Comparison of ENCODE assay signal across 16 cellular contexts in the genomic region with DNA sequence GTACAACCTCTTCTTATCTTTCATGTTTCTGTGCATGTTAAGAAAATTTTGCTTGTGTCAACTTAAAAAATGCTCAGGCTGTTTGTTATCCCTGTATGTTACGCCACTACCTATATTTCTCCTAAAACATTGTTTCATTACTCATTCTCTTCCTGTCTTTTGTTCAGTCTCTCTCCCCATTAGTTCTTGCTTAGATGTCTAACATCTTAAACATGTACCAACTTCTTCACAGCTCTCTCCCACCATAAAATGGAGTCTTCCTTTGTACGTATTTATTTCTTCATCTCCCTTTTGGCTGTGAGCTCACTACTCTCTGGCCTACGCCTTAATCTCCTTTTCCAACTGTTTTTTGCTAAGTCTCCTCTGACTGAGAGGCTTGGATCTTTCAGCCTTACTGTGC. TPM values are rescaled to one million over a fixed set of nuclear protein-coding genes. Genes with fewer than 3 reads are reported as not detected.
DNase-seq lines count a peak whose midpoint lies in the region; ATAC-seq and TF ChIP-seq lines count a peak whose summit lies in the region.
"Had no signal": no experiment of that assay in that cellular context is flagged by ENCODE, and none has a peak within 500 bp of the region (broad histone marks: within the 10 kb centered on the region; RNA-seq: fewer than 3 reads in every experiment).

No MANE protein-coding gene starts in this region.

- no peak overlapping the region for H3K4ac ChIP-seq in mesendoderm (ENCODE audit: low read depth, low read length)

- WGBS in suprapubic skin, result 83% methylated on average over 3 of the region's 3 CpGs
- no CpG with 5 or more reads among the region's 3 CpGs for WGBS in mesendoderm (ENCODE audit: extremely low coverage, insufficient coverage, low lambda C conversion rate)

- TF ChIP-seq POLR2A in breast epithelium (IDR thresholded peaks at IDR 0.05) (no peak), suprapubic skin (IDR thresholded peaks at IDR 0.05) (no peak)

- H3K56ac ChIP-seq in mesendoderm (ENCODE audit: low read length), result no peak overlapping the region

- H3K79me2 ChIP-seq in mesendoderm (ENCODE audit: control insufficient read depth, insufficient read depth, low read length), result no peaks in the 10 kb centered on the region

- no peak overlapping the region for H4K8ac ChIP-seq in mesendoderm (ENCODE audit: low read depth, low read length)

- H3K4me3 Mint-ChIP-seq in MCF 10A (ENCODE audit: unreplicated experiment), result no peak overlapping the region
- H3K4me3 Mint-ChIP-seq: CD4-positive, alpha-beta T cell had no signal

- no peak for TF ChIP-seq EP300 in suprapubic skin (IDR thresholded peaks at IDR 0.05)

- peaks cover 7% of the 10 kb centered on the region for H3K4me1 Mint-ChIP-seq in MCF 10A (ENCODE audit: insufficient read depth, unreplicated experiment)

- no peaks in the 10 kb centered on the region for H3K9me3 Mint-ChIP-seq in MCF 10A (ENCODE audit: unreplicated experiment)

- ATAC-seq in foreskin keratinocyte, result peak; percentile 26

- no TSS peak for BruUV-seq in MCF 10A (replicated peaks; lab: Mats Ljungman, UMichigan)

- no peak overlapping the region for H2BK5ac ChIP-seq in mesendoderm (ENCODE audit: low read length)

- H3K27ac ChIP-seq in breast epithelium, result no peak overlapping the region
- peak overlapping the region; percentile 55 for H3K27ac ChIP-seq in brain microvascular endothelial cell
- H3K27ac ChIP-seq in foreskin keratinocyte, result peak overlapping the region; percentile 72
- H3K27ac ChIP-seq in suprapubic skin, result peak overlapping the region; percentile 1
- H3K27ac ChIP-seq in mesendoderm (ENCODE audit: low read depth, low read length), result no peak overlapping the region
- H3K27ac ChIP-seq: SJCRH30 had no signal

- H3K79me1 ChIP-seq in mesendoderm (ENCODE audit: low read length), result no peaks in the 10 kb centered on the region

- no peaks in the 10 kb centered on the region for H3K36me3 Mint-ChIP-seq in MCF 10A (ENCODE audit: insufficient read depth, unreplicated experiment)

- H3K4me1 ChIP-seq in breast epithelium (no peaks in the 10 kb centered on the region), foreskin keratinocyte (peaks cover 52% of the 10 kb centered on the region), suprapubic skin (no peaks in the 10 kb centered on the region), mesendoderm (ENCODE audit: control insufficient read depth, low read depth, low read length) (no peaks in the 10 kb centered on the region)

- H2AK5ac ChIP-seq in mesendoderm (ENCODE audit: low read length), result no peak overlapping the region

- no peak overlapping the region for H2BK120ac ChIP-seq in mesendoderm (ENCODE audit: low read depth, low read length)

- peak; percentile 43 for DNase-seq in MCF 10A (ENCODE audit: unreplicated experiment)
- no peak for DNase-seq in breast epithelium (ENCODE audit: low spot score in 2 of 2)
- no peak for DNase-seq in brain microvascular endothelial cell
- DNase-seq in foreskin keratinocyte, result peak; percentile 68 to 85
- DNase-seq in suprapubic skin (ENCODE audit: low spot score in 2 of 2), result no peak
- no peak for DNase-seq in DMS53 treated with DMSO at 0.1 percent for 48 hours (lab: John Stamatoyannopoulos, UW; ENCODE audit: unreplicated experiment)
- no peak for DNase-seq in mesendoderm
- DNase-seq in C1 segment of cervical spinal cord (lab: John Stamatoyannopoulos, UW), result no peak
- DNase-seq: CD4-positive, alpha-beta T cell; DMS79 treated with DMSO at 0.1 percent for 48 hours; NCI-H1092 treated with DMSO at 0.1 percent for 48 hours; NCI-H1694 treated with DMSO at 0.1 percent for 48 hours; NCI-H2171; NCI-H446 treated with DMSO at 0.1 percent for 48 hours; NCI-H748 treated with DMSO at 0.1 percent for 48 hours; SJCRH30 had no signal

- H3K27me3 Mint-ChIP-seq in MCF 10A (ENCODE audit: insufficient read depth, unreplicated experiment), result no peaks in the 10 kb centered on the region
- H3K27me3 Mint-ChIP-seq: CD4-positive, alpha-beta T cell had no signal

- no peak overlapping the region for H4K5ac ChIP-seq in mesendoderm (ENCODE audit: low read length)

- H2BK15ac ChIP-seq in mesendoderm (replicated peaks; ENCODE audit: low read depth), result no peak overlapping the region

- H3K9me3 ChIP-seq in breast epithelium, result no peaks in the 10 kb centered on the region
- H3K9me3 ChIP-seq in suprapubic skin, result no peaks in the 10 kb centered on the region
- H3K9me3 ChIP-seq: SJCRH30 had no signal

- no peak overlapping the region for H3K23ac ChIP-seq in mesendoderm (ENCODE audit: low read length)

- H3K9ac ChIP-seq in mesendoderm (ENCODE audit: low read length), result no peak overlapping the region

- H3K27ac Mint-ChIP-seq in MCF 10A (ENCODE audit: low read depth, unreplicated experiment), result no peak overlapping the region
- H3K27ac Mint-ChIP-seq: CD4-positive, alpha-beta T cell had no signal

- TF ChIP-seq CTCF in MCF 10A (IDR thresholded peaks at IDR 0.05; ENCODE audit: unreplicated experiment), result no peak
- no peak for TF ChIP-seq CTCF in breast epithelium (IDR thresholded peaks at IDR 0.05)
- no peak for TF ChIP-seq CTCF in brain microvascular endothelial cell (IDR thresholded peaks at IDR 0.05; ENCODE audit: low read depth, low read length, missing control alignments)
- TF ChIP-seq CTCF in foreskin keratinocyte (conservative IDR thresholded peaks at IDR 0.05), result no peak
- no peak for TF ChIP-seq CTCF in suprapubic skin (IDR thresholded peaks at IDR 0.05)

- POLR2A ChIA-PET in MCF 10A (lab: Yijun Ruan, JAX), result interaction anchor here (0.7 to 2.4 kb wide), 5 partner anchors 10 to 194 kb away, joined by 3 to 14 read pairs (median 3); no protein-coding TSS in a partner anchor

- H3K4me3 ChIP-seq in breast epithelium, result no peak overlapping the region
- no peak overlapping the region for H3K4me3 ChIP-seq in brain microvascular endothelial cell (ENCODE audit: low read depth, low read length)
- H3K4me3 ChIP-seq in suprapubic skin, result no peak overlapping the region
- no peak overlapping the region for H3K4me3 ChIP-seq in mesendoderm (ENCODE audit: low read length)
- H3K4me3 ChIP-seq: SJCRH30 had no signal

- no peak overlapping the region for H3K4me2 ChIP-seq in mesendoderm (ENCODE audit: low read length)

- H3K18ac ChIP-seq in mesendoderm (ENCODE audit: low read length), result no peak overlapping the region

- no peaks in the 10 kb centered on the region for H3K36me3 ChIP-seq in breast epithelium
- H3K36me3 ChIP-seq in brain microvascular endothelial cell (replicated peaks), result no peaks in the 10 kb centered on the region
- no peaks in the 10 kb centered on the region for H3K36me3 ChIP-seq in suprapubic skin
- no peaks in the 10 kb centered on the region for H3K36me3 ChIP-seq in mesendoderm (ENCODE audit: control insufficient read depth, insufficient read depth, low read length)

- H3K27me3 ChIP-seq in breast epithelium (no peaks in the 10 kb centered on the region), brain microvascular endothelial cell (replicated peaks) (no peaks in the 10 kb centered on the region), foreskin keratinocyte (no peaks in the 10 kb centered on the region), suprapubic skin (no peaks in the 10 kb centered on the region), mesendoderm (ENCODE audit: insufficient read depth, low read length, poor library complexity) (no peaks in the 10 kb centered on the region)
- H3K27me3 ChIP-seq: SJCRH30 had no signal

- intact Hi-C loops in MCF 10A (cut with micrococcal nuclease), result no loop called here
- intact Hi-C loops in breast epithelium (cut with DNase I; ENCODE audit: low total_unique reads), result no loop called here

- CTCF ChIA-PET in MCF 10A (lab: Yijun Ruan, JAX), result interaction anchor here (0.6 kb wide), 2 partner anchors 14 to 1667 kb away, joined by 3 to 5 read pairs; no protein-coding TSS in a partner anchor

- in situ Hi-C loops in brain microvascular endothelial cell (cut with HindIII; ENCODE audit: low pct_ligation_motif_present, low sequenced_read_pairs), result no loop called here

RNA-seq across cellular contexts. Expression of gene PCDH7, which starts 36.4 kb away (rescaled TPM):
- 3.6 and 5.6 TPM in 2 replicates for total RNA-seq in MCF 10A (2022)
- 10 to 100 TPM in 2 of 3 donors, 1 to 10 TPM in 1; 6.1 to 30.9 (median 14.4) TPM for total RNA-seq in breast epithelium
- 34.5 and 43.2 TPM in 2 replicates for total RNA-seq in foreskin keratinocyte
- polyA plus RNA-seq in foreskin keratinocyte, result 6.7 and 10.9 TPM in 2 replicates
- 10 to 100 TPM; 38.1 to 70.0 (median 44.0) TPM for total RNA-seq in suprapubic skin
- polyA plus RNA-seq in mesendoderm (2013, experiment 1 of 2), result 4.2 TPM
- 3.7 TPM for polyA plus RNA-seq in mesendoderm (2013, experiment 2 of 2)
- total RNA-seq: CD4-positive, alpha-beta T cell had no signal

Comparison
In these comparisons a context has a peak if more than half of its experiments do, and no peak if none do; other contexts are left out.
1. DNase-seq: peak in MCF 10A (single experiment) and foreskin keratinocyte (2 of 2); none in breast epithelium (0 of 2), brain microvascular endothelial cell (single experiment), suprapubic skin (0 of 2), DMS53 treated with DMSO at 0.1 percent for 48 hours (single experiment), mesendoderm (single experiment) and C1 segment of cervical spinal cord (0 of 14).
2. H3K27ac ChIP-seq: peak in brain microvascular endothelial cell (single experiment), foreskin keratinocyte (single experiment) and suprapubic skin (single experiment); none in breast epithelium (0 of 2) and mesendoderm (single experiment).